In the genomic region with DNA sequence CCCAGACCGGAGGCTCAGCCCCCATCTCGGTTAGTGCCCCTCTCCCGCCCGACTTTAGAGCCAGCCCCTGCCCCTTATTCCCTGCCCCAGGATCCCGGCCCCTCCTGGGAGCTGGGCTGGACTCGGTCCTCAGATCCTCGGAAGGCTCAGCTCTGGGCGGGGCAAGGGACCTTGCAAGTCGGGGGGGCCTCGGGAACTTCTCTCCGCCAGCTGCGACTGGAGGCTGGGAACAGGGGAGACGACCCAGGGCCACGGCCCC, we compare ENCODE assay signal across 9 cellular contexts. TPM values are rescaled to one million over a fixed set of nuclear protein-coding genes. Genes with fewer than 3 reads are reported as not detected.
DNase-seq lines count a peak whose midpoint lies in the region; ATAC-seq, FAIRE-seq and TF ChIP-seq lines count a peak whose summit lies in the region.
"Had no signal": no experiment of that assay in that cellular context is flagged by ENCODE, and none has a peak within 500 bp of the region (broad histone marks: within the 10 kb centered on the region; RNA-seq: fewer than 3 reads in every experiment).

No MANE protein-coding gene starts in this region.

- ATAC-seq in HG02571 (IDR thresholded peaks at IDR 0.05; ENCODE audit: unreplicated experiment) = no peak

- H3K9me3 ChIP-seq in keratinocyte (ENCODE audit: control insufficient read depth, low read depth, low read length) = no peaks in the 10 kb centered on the region

- H3K4me3 ChIP-seq in astrocyte of the spinal cord (ENCODE audit: low read depth, low read length) (peak overlapping the region; percentile 61), keratinocyte (ENCODE audit: control insufficient read depth in 2 of 3, extremely low read depth in 1 of 3, insufficient read depth in 2 of 3, low read depth in 1 of 3, low read length in 3 of 3) (peak overlapping the region; percentile 61 to 95 (median 82))

- H4K20me1 ChIP-seq in keratinocyte (ENCODE audit: control insufficient read depth, extremely low read depth, insufficient read depth, low read length) = no peaks in the 10 kb centered on the region

- DNase-seq in NCI-H2227 (lab: John Stamatoyannopoulos, UW; ENCODE audit: unreplicated experiment) (peak; percentile 66), NCI-H2227 treated with DMSO at 0.1 percent for 48 hours (lab: John Stamatoyannopoulos, UW) (no peak), astrocyte of the spinal cord (ENCODE audit: low read depth, low spot score) (no peak), keratinocyte (ENCODE audit: low read depth, low spot score) (no peak), substantia nigra (lab: John Stamatoyannopoulos, UW) (no peak), SW480 (ENCODE audit: low spot score) (no peak), NCI-H187 treated with DMSO at 0.1 percent for 48 hours (lab: John Stamatoyannopoulos, UW) (no peak)

- no peaks in the 10 kb centered on the region for H3K27me3 ChIP-seq in keratinocyte (ENCODE audit: control insufficient read depth, extremely low read depth, insufficient read depth, low read length)

- TF ChIP-seq CTCF in astrocyte of the spinal cord (IDR thresholded peaks at IDR 0.05; ENCODE audit: low read depth, low read length) (no peak), keratinocyte (optimal IDR thresholded peaks at IDR 0.05 in 1 of 3, IDR thresholded peaks at IDR 0.05 in 1 of 3, conservative IDR thresholded peaks at IDR 0.05 in 1 of 3; ENCODE audit: extremely low read depth in 1 of 3, insufficient read depth in 2 of 3, low read length in 3 of 3) (no peak)

- H3K9ac ChIP-seq in keratinocyte (ENCODE audit: control insufficient read depth, extremely low read depth, insufficient read depth, low read length) = peak overlapping the region; percentile 99

- dilution Hi-C loops in keratinocyte (cut with MboI; ENCODE audit: extremely low pct_ligation_motif_present, low sequenced_read_pairs) = no loop called here

- H2AFZ ChIP-seq in keratinocyte (ENCODE audit: control insufficient read depth, low read length) = no peak overlapping the region

- H3K4me1 ChIP-seq in keratinocyte (ENCODE audit: control insufficient read depth, extremely low read depth, insufficient read depth, low read length) = peaks cover 72% of the 10 kb centered on the region

- FAIRE-seq in keratinocyte (lab: Jason Lieb, UNC) = no peak
- FAIRE-seq: A204.1 had no signal

- peak overlapping the region; percentile 98 for H3K4me2 ChIP-seq in keratinocyte (ENCODE audit: control insufficient read depth, extremely low read depth, insufficient read depth, low read depth, low read length)

- peaks cover 23% of the 10 kb centered on the region for H3K79me2 ChIP-seq in keratinocyte (ENCODE audit: control insufficient read depth, insufficient read depth, low read length)

- no peaks in the 10 kb centered on the region for H3K9me1 ChIP-seq in keratinocyte (ENCODE audit: control insufficient read depth, extremely low read depth, insufficient read depth, low read length)

- peaks cover 0 to 2% of the 10 kb centered on the region in 2 experiments for H3K36me3 ChIP-seq in keratinocyte (ENCODE audit: control insufficient read depth in 2 of 2, extremely low read depth in 1 of 2, insufficient read depth in 2 of 2, low read length in 2 of 2)

- in situ Hi-C loops in astrocyte of the spinal cord (cut with HindIII; ENCODE audit: low sequenced_read_pairs) = no loop called here

- H3K27ac ChIP-seq in keratinocyte (ENCODE audit: control insufficient read depth, insufficient read depth, low read length) = peak overlapping the region; percentile 100
- peak overlapping the region; percentile 64 for H3K27ac ChIP-seq in substantia nigra (ENCODE audit: low read depth, low read length, poor library complexity, severe bottlenecking)

RNA-seq across cellular contexts. Expression of gene ADIRF, which starts 2.5 kb away (rescaled TPM):
- polyA plus RNA-seq in keratinocyte = 136 to 164 TPM (median 157 TPM) in 3 replicates
- 37.4 TPM for polyA plus RNA-seq in keratinocyte (2011; ENCODE audit: low read depth)
- 143 and 145 TPM in 2 replicates for polyA plus RNA-seq in keratinocyte (2011; cell fraction: cytosol; rRNA removed)
- polyA plus RNA-seq in keratinocyte (2011; cell fraction: nucleus; rRNA removed) = 37.3 and 41.1 TPM in 2 replicates
- 84.4 and 286 TPM in 2 replicates for polyA plus RNA-seq in keratinocyte (2012; ENCODE audit: low replicate concordance)
- polyA minus RNA-seq in keratinocyte = 19.7 to 38.4 TPM (median 31.5 TPM) in 3 replicates
- 86.5 TPM for polyA minus RNA-seq in keratinocyte (2011; cell fraction: cytosol; rRNA and poly(A)+ RNA removed)
- polyA minus RNA-seq in keratinocyte (2011; cell fraction: nucleus; rRNA and poly(A)+ RNA removed) = 16.4 and 17.1 TPM in 2 replicates

RNA-seq across cellular contexts. Expression of gene SNCG, which starts 12.4 kb away (rescaled TPM):
- 6.8 to 13.1 TPM (median 7.2 TPM) in 3 replicates for polyA plus RNA-seq in keratinocyte
- polyA plus RNA-seq in keratinocyte (2011; ENCODE audit: low read depth) = 3.0 TPM
- 8.3 and 15.1 TPM in 2 replicates for polyA plus RNA-seq in keratinocyte (2011; cell fraction: cytosol; rRNA removed)
- polyA plus RNA-seq in keratinocyte (2011; cell fraction: nucleus; rRNA removed) = 4.4 and 4.6 TPM in 2 replicates
- polyA plus RNA-seq in keratinocyte (2012; ENCODE audit: low replicate concordance) = 7.6 and 14.8 TPM in 2 replicates
- polyA minus RNA-seq in keratinocyte = 1.6 to 3.5 TPM in 2 of 3 replicates, not detected in the other
- polyA minus RNA-seq in keratinocyte (2011; cell fraction: cytosol; rRNA and poly(A)+ RNA removed) = 9.0 TPM
- 0.74 TPM in 1 of 2 replicates, not detected in the other for polyA minus RNA-seq in keratinocyte (2011; cell fraction: nucleus; rRNA and poly(A)+ RNA removed)

RNA-seq across cellular contexts. Expression of gene MMRN2, which starts 13.4 kb away (rescaled TPM):
- 11.7 to 13.9 TPM (median 13.8 TPM) in 3 replicates for polyA plus RNA-seq in keratinocyte
- 6.7 TPM for polyA plus RNA-seq in keratinocyte (2011; ENCODE audit: low read depth)
- 6.6 and 10.0 TPM in 2 replicates for polyA plus RNA-seq in keratinocyte (2011; cell fraction: cytosol; rRNA removed)
- 16.3 and 22.2 TPM in 2 replicates for polyA plus RNA-seq in keratinocyte (2011; cell fraction: nucleus; rRNA removed)
- 7.9 and 15.5 TPM in 2 replicates for polyA plus RNA-seq in keratinocyte (2012; ENCODE audit: low replicate concordance)
- polyA minus RNA-seq in keratinocyte = 12.8 to 27.4 TPM (median 16.6 TPM) in 3 replicates
- polyA minus RNA-seq in keratinocyte (2011; cell fraction: cytosol; rRNA and poly(A)+ RNA removed) = 8.6 TPM
- 15.6 and 18.8 TPM in 2 replicates for polyA minus RNA-seq in keratinocyte (2011; cell fraction: nucleus; rRNA and poly(A)+ RNA removed)

RNA-seq across cellular contexts. Expression of gene FAM25A, which starts 49.3 kb away (rescaled TPM):
- 11.7 to 27.6 TPM (median 25.2 TPM) in 3 replicates for polyA plus RNA-seq in keratinocyte
- 29.7 TPM for polyA plus RNA-seq in keratinocyte (2011; ENCODE audit: low read depth)
- polyA plus RNA-seq in keratinocyte (2011; cell fraction: cytosol; rRNA removed) = 13.1 and 28.2 TPM in 2 replicates
- polyA plus RNA-seq in keratinocyte (2011; cell fraction: nucleus; rRNA removed) = 14.6 and 20.0 TPM in 2 replicates
- polyA plus RNA-seq in keratinocyte (2012; ENCODE audit: low replicate concordance) = 24.3 and 96.0 TPM in 2 replicates
- not detected in 3 replicates for polyA minus RNA-seq in keratinocyte
- polyA minus RNA-seq in keratinocyte (2011; cell fraction: cytosol; rRNA and poly(A)+ RNA removed) = not detected
- polyA minus RNA-seq in keratinocyte (2011; cell fraction: nucleus; rRNA and poly(A)+ RNA removed) = not detected in 2 replicates
